Comparison of ENCODE assay signal across 11 cellular contexts in the genomic region with DNA sequence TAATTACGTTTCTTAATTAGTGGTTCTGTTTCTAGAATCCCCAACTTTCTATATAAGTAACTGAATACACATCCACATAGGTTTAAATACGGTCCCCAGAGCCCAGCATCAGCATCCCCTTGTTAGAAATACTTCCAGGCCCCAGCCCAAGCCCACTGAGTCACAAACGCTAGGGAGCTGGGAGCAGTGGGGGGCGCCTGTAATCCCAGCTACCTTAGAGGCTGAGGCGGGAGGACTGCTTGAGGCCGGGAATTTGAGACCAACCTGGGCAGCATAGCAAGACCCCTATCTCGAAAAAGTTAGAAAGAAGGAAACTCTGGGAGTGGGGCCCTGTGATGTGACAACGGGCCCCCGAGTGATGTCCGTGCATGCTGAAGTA. TPM values are rescaled to one million over a fixed set of nuclear protein-coding genes. Genes with fewer than 3 reads are reported as not detected.
DNase-seq lines count a peak whose midpoint lies in the region; ATAC-seq and TF ChIP-seq lines count a peak whose summit lies in the region.
"Had no signal": no experiment of that assay in that cellular context is flagged by ENCODE, and none has a peak within 500 bp of the region (broad histone marks: within the 10 kb centered on the region; RNA-seq: fewer than 3 reads in every experiment).

No MANE protein-coding gene starts in this region.

- TF ChIP-seq EP300 in suprapubic skin (IDR thresholded peaks at IDR 0.05), result no peak

- H3K4me1 Mint-ChIP-seq in activated CD8-positive, alpha-beta memory T cell treated with anti-CD3 and anti-CD28 coated beads, Interleukin-2, amount 10 ng/mL, durations not matched to agents 7 days and 5 days, result peaks cover 4% of the 10 kb centered on the region
- H3K4me1 Mint-ChIP-seq: immature natural killer cell had no signal

- WGBS in suprapubic skin, result 84% methylated on average over 10 of the region's 10 CpGs
- 79 to 84% methylated on average over 10 of the region's 10 CpGs for WGBS in lower leg skin, 2 donors

- TF ChIP-seq POLR2A in suprapubic skin (IDR thresholded peaks at IDR 0.05) (no peak), lower leg skin (IDR thresholded peaks at IDR 0.05) (no peak)

- peaks cover 1% of the 10 kb centered on the region for H3K36me3 Mint-ChIP-seq in activated CD8-positive, alpha-beta memory T cell treated with anti-CD3 and anti-CD28 coated beads, Interleukin-2, amount 10 ng/mL, durations not matched to agents 7 days and 5 days

- H3K9me3 Mint-ChIP-seq in activated CD8-positive, alpha-beta memory T cell treated with anti-CD3 and anti-CD28 coated beads, Interleukin-2, amount 10 ng/mL, durations not matched to agents 7 days and 5 days (ENCODE audit: low read depth), result no peaks in the 10 kb centered on the region
- H3K9me3 Mint-ChIP-seq: immature natural killer cell had no signal

- DNase-seq in activated CD8-positive, alpha-beta memory T cell treated with anti-CD3 and anti-CD28 coated beads, Interleukin-2, amount 10 ng/mL, durations not matched to agents 7 days and 5 days, result no peak
- no peak for DNase-seq in activated CD8-positive, alpha-beta memory T cell treated with anti-CD3 and anti-CD28 coated beads, Interleukin-2, amount 50 U/mL, for 4 hours
- DNase-seq in adipocyte (ENCODE audit: low read depth) (no peak), lower lobe of right lung (no peak), suprapubic skin (ENCODE audit: low spot score in 2 of 2) (no peak), lower leg skin (ENCODE audit: low spot score in 2 of 2) (no peak)
- DNase-seq: activated gamma-delta T cell; effector CD4-positive, alpha-beta T cell; immature natural killer cell had no signal

- H3K4me3 Mint-ChIP-seq in activated CD8-positive, alpha-beta memory T cell treated with anti-CD3 and anti-CD28 coated beads, Interleukin-2, amount 10 ng/mL, durations not matched to agents 7 days and 5 days, result peak overlapping the region; percentile 52

- no peak for ATAC-seq in activated CD8-positive, alpha-beta memory T cell treated with anti-CD3 and anti-CD28 coated beads, Interleukin-2, amount 10 ng/mL, durations not matched to agents 7 days and 5 days
- no peak for ATAC-seq in lower lobe of right lung
- ATAC-seq in GM19324 (IDR thresholded peaks at IDR 0.05; ENCODE audit: low FRiP score, unreplicated experiment), result no peak
- ATAC-seq in GM21723 (IDR thresholded peaks at IDR 0.05; ENCODE audit: unreplicated experiment), result no peak

- intact Hi-C loops in lower lobe of right lung (cut with DNase I), result no loop called here
- intact Hi-C loops in lower leg skin (cut with DNase I; ENCODE audit: low total_unique reads), result no loop called here

- CTCF ChIA-PET in activated CD8-positive, alpha-beta memory T cell treated with anti-CD3 and anti-CD28 coated beads, Interleukin-2, amount 10 ng/mL, durations not matched to agents 7 days and 5 days (lab: Charles Lee), result no interaction called here

- TF ChIP-seq CTCF in lower lobe of right lung (IDR thresholded peaks at IDR 0.05), result no peak
- TF ChIP-seq CTCF in suprapubic skin (IDR thresholded peaks at IDR 0.05), result no peak
- TF ChIP-seq CTCF in lower leg skin (IDR thresholded peaks at IDR 0.05), result no peak

- H3K4me3 ChIP-seq in adipocyte (ENCODE audit: low read length) (peak overlapping the region; percentile 84), lower lobe of right lung (peak overlapping the region; percentile 69), suprapubic skin (peak overlapping the region; percentile 75), lower leg skin (ENCODE audit: low read depth, poor library complexity, severe bottlenecking) (no peak overlapping the region)

- peak overlapping the region; percentile 84 for H3K9ac ChIP-seq in adipocyte (ENCODE audit: low read length)

- no peaks in the 10 kb centered on the region for H3K9me3 ChIP-seq in adipocyte (ENCODE audit: control insufficient read depth, low read length)
- H3K9me3 ChIP-seq in lower lobe of right lung, result no peaks in the 10 kb centered on the region
- no peaks in the 10 kb centered on the region for H3K9me3 ChIP-seq in suprapubic skin

- H3K27ac ChIP-seq in lower lobe of right lung (no peak overlapping the region), suprapubic skin (peak overlapping the region; percentile 82)

- H3K27me3 ChIP-seq in adipocyte (replicated peaks; ENCODE audit: control insufficient read depth, insufficient read depth, low read length) (no peaks in the 10 kb centered on the region), lower lobe of right lung (ENCODE audit: low read depth) (peaks cover 33% of the 10 kb centered on the region), suprapubic skin (peaks cover 20% of the 10 kb centered on the region)

- H3K36me3 ChIP-seq in adipocyte (ENCODE audit: control insufficient read depth, insufficient read depth, low read length, severe bottlenecking) (no peaks in the 10 kb centered on the region), lower lobe of right lung (no peaks in the 10 kb centered on the region), suprapubic skin (no peaks in the 10 kb centered on the region)

- H3K27ac Mint-ChIP-seq in activated CD8-positive, alpha-beta memory T cell treated with anti-CD3 and anti-CD28 coated beads, Interleukin-2, amount 10 ng/mL, durations not matched to agents 7 days and 5 days, result no peak overlapping the region
- H3K27ac Mint-ChIP-seq: immature natural killer cell had no signal

- H3K4me1 ChIP-seq in adipocyte (ENCODE audit: control insufficient read depth, insufficient read depth, low read length), result peaks cover 26% of the 10 kb centered on the region
- peaks cover 21% of the 10 kb centered on the region for H3K4me1 ChIP-seq in lower lobe of right lung
- H3K4me1 ChIP-seq in suprapubic skin, result peaks cover 43% of the 10 kb centered on the region

- peaks cover 66% of the 10 kb centered on the region for H3K27me3 Mint-ChIP-seq in activated CD8-positive, alpha-beta memory T cell treated with anti-CD3 and anti-CD28 coated beads, Interleukin-2, amount 10 ng/mL, durations not matched to agents 7 days and 5 days

RNA-seq across cellular contexts. Expression of a gene that starts 1.3 kb away (rescaled TPM):
- not detected for total RNA-seq in activated CD8-positive, alpha-beta memory T cell treated with anti-CD3 and anti-CD28 coated beads, Interleukin-2, amount 10 ng/mL, durations not matched to agents 7 days and 5 days
- 0.41 TPM for total RNA-seq in lower lobe of right lung
- under 1 TPM; 0.38 to 0.80 (median 0.67) TPM for total RNA-seq in suprapubic skin
- total RNA-seq in lower leg skin, result 1 to 10 TPM in 3 of 4 donors, under 1 TPM in 1; 0.88 to 3.2 (median 2.9) TPM
